Comparison of ENCODE assay signal across 20 cellular contexts in the genomic region with DNA sequence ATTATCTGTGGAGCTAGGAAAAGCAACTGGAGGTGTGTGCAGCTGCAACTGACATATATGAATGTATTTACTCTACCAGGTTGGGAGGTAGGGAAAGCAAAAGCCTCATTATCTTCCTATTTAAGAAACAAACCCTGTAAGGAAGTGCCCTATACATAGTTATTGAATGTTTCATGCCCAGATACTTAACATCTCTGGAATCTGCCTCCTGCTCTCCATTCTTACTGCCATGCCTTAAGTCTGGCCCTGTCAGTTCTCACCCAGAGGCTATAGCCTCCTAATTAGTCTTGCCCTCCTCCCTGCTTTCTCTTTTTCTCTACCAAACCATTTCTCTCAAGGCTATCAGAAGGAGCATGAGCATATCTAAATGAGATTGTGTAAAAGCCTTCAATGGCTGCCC.
"Had no signal": no experiment of that assay in that cellular context is flagged by ENCODE, and none has a peak within 500 bp of the region (broad histone marks: within the 10 kb centered on the region; RNA-seq: fewer than 3 reads in every experiment).

No MANE protein-coding gene starts in this region.

- H3K27me3 ChIP-seq: esophagus squamous epithelium, heart left ventricle, right lobe of liver, spleen, tibial artery, upper lobe of right lung had no signal

- H3K27ac Mint-ChIP-seq: naive thymus-derived CD4-positive, alpha-beta T cell; stimulated activated memory B cell treated with anti-CD40 and anti-IgM and Interleukin-4, amounts not matched to agents 10 μg/mL and 1 μg/mL and 100 μg/mL, for 72 hours; stimulated activated naive CD8-positive, alpha-beta T cell treated with anti-CD3 and anti-CD28 coated beads, Interleukin-15, Interleukin-2, amounts not matched to agents 100 ng/mL and 50 ng/mL, for 24 hours had no signal

- DNase-seq: effector memory CD4-positive, alpha-beta T cell; esophagus squamous epithelium; foreskin melanocyte; heart left ventricle; hippocampal formation; kidney glomerular epithelial cell; naive thymus-derived CD4-positive, alpha-beta T cell; nephron progenitor cell; psoas muscle; retina; right lobe of liver; spleen; stimulated activated CD4-positive, alpha-beta T cell treated with anti-CD3 and anti-CD28 coated beads, Interleukin-15, amount 100 ng/mL, for 24 hours; stimulated activated CD4-positive, alpha-beta T cell treated with anti-CD3 and anti-CD28 coated beads, Interleukin-1b, Interleukin-23, amount 100 ng/mL, for 48 hours; stimulated activated CD4-positive, alpha-beta T cell treated with anti-CD3 and anti-CD28 coated beads, Interleukin-4, amount 100 ng/mL, for 24 hours; tibial artery; upper lobe of right lung had no signal

- H3K36me3 Mint-ChIP-seq: stimulated activated memory B cell treated with anti-CD40 and anti-IgM and Interleukin-4, amounts not matched to agents 10 μg/mL and 1 μg/mL and 100 μg/mL, for 72 hours had no signal

- H3K4me3 Mint-ChIP-seq: naive thymus-derived CD4-positive, alpha-beta T cell; nephron progenitor cell; stimulated activated memory B cell treated with anti-CD40 and anti-IgM and Interleukin-4, amounts not matched to agents 10 μg/mL and 1 μg/mL and 100 μg/mL, for 72 hours; stimulated activated naive CD8-positive, alpha-beta T cell treated with anti-CD3 and anti-CD28 coated beads, Interleukin-15, Interleukin-2, amounts not matched to agents 100 ng/mL and 50 ng/mL, for 24 hours had no signal

- H3K27ac ChIP-seq: esophagus squamous epithelium, heart left ventricle, psoas muscle, right lobe of liver, spleen, tibial artery, upper lobe of right lung had no signal

- H3K4me1 ChIP-seq: esophagus squamous epithelium, heart left ventricle, psoas muscle, right lobe of liver, spleen, tibial artery, upper lobe of right lung had no signal

- H3K36me3 ChIP-seq: esophagus squamous epithelium, heart left ventricle, right lobe of liver, spleen, tibial artery, upper lobe of right lung had no signal

- ATAC-seq: heart left ventricle; naive thymus-derived CD4-positive, alpha-beta T cell; psoas muscle; right lobe of liver; stimulated activated memory B cell treated with anti-CD40 and anti-IgM and Interleukin-4, amounts not matched to agents 10 μg/mL and 1 μg/mL and 100 μg/mL, for 72 hours; upper lobe of right lung had no signal

- H3K9me3 ChIP-seq: right lobe of liver had no signal

- H3K4me1 Mint-ChIP-seq: naive thymus-derived CD4-positive, alpha-beta T cell; nephron progenitor cell; stimulated activated memory B cell treated with anti-CD40 and anti-IgM and Interleukin-4, amounts not matched to agents 10 μg/mL and 1 μg/mL and 100 μg/mL, for 72 hours had no signal

- H3K4me3 ChIP-seq: esophagus squamous epithelium, heart left ventricle, psoas muscle, right lobe of liver, spleen, tibial artery, upper lobe of right lung had no signal

- FAIRE-seq: endometrium had no signal

- H3K27me3 Mint-ChIP-seq: stimulated activated memory B cell treated with anti-CD40 and anti-IgM and Interleukin-4, amounts not matched to agents 10 μg/mL and 1 μg/mL and 100 μg/mL, for 72 hours; stimulated activated naive CD8-positive, alpha-beta T cell treated with anti-CD3 and anti-CD28 coated beads, Interleukin-15, Interleukin-2, amounts not matched to agents 100 ng/mL and 50 ng/mL, for 24 hours had no signal
